16 cellular contexts compared by ENCODE assay signal in the genomic region with DNA sequence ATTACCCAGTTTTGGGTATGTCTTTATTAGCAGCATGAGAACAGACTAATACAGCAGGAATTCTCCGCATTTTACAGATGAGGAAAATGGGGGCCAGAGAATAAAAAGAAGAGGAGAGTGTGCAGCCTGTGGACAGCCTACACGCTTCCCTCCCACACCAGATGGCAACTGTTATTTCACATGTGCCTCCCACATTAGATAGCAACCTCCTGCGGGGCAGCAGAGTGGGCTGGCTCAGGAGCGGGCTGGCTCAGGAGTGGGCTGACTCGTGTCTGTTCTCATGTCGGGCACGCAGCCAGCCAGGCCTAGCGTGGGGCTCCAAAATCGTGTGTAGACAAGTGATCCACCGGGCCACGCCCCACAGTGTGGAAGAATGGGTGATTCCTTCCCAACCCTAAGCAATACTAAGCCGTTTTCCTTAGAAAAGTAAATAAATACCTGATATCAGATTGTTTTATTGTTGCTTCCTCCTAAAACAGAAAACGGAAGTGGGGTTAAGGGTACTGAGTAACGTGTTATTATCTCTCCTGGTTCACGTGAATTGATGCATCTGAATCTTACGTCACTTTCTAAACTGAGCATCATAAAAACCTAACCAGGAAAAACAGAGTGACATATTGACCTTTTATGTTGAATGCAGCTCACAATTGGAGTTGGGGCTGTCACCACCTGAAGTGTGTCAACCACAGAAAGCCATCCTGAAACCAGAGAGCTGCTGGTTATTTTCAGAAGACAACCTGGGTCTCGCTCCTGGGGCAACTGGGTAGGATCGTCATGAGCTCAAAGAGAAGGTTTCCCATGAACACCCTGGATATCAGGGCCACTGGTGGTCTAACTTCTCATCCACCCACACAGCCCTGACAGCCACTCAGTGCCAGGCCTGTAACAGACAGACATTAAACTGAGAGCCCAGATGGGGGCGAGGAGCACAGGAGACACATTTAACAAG. TPM values are rescaled to one million over a fixed set of nuclear protein-coding genes. Genes with fewer than 3 reads are reported as not detected.
DNase-seq lines count a peak whose midpoint lies in the region; ATAC-seq and TF ChIP-seq lines count a peak whose summit lies in the region.
"Had no signal": no experiment of that assay in that cellular context is flagged by ENCODE, and none has a peak within 500 bp of the region (broad histone marks: within the 10 kb centered on the region; RNA-seq: fewer than 3 reads in every experiment).

No MANE protein-coding gene starts in this region.

- H3K27me3 Mint-ChIP-seq in activated T-cell treated with anti-CD3 and anti-CD28 coated beads, Interleukin-2, amount 50 U/mL, for 72 hours (ENCODE audit: low read depth), result no peaks in the 10 kb centered on the region
- H3K27me3 Mint-ChIP-seq in endothelial cell (ENCODE audit: unreplicated experiment), result no peaks in the 10 kb centered on the region

- H3K27ac Mint-ChIP-seq in activated T-cell treated with anti-CD3 and anti-CD28 coated beads, Interleukin-2, amount 50 U/mL, for 72 hours, result peak overlapping the region; percentile 58
- no peak overlapping the region for H3K27ac Mint-ChIP-seq in endothelial cell (ENCODE audit: unreplicated experiment)
- H3K27ac Mint-ChIP-seq: activated naive CD4-positive, alpha-beta T cell treated with anti-CD3 and anti-CD28 coated beads for 36 hours had no signal

- 72 to 76% methylated on average over 17 to 19 of the region's 19 CpGs for WGBS in upper lobe of left lung, 2 donors

- peak overlapping the region in 3 of 4 donors; percentile 17 to 40 (median 31) for H3K27ac ChIP-seq in Peyer's patch
- H3K27ac ChIP-seq in upper lobe of left lung, result peak overlapping the region in 3 of 4 donors; percentile 11 to 73 (median 16)
- H3K27ac ChIP-seq: parathyroid adenoma, uterus had no signal

- H3K4me1 ChIP-seq in Peyer's patch (peaks cover 0 to 6% (median 0%) of the 10 kb centered on the region in 4 donors), upper lobe of left lung (peaks cover 4 to 14% (median 8%) of the 10 kb centered on the region in 4 donors)
- H3K4me1 ChIP-seq: parathyroid adenoma had no signal

- H3K4me1 Mint-ChIP-seq in activated T-cell treated with anti-CD3 and anti-CD28 coated beads, Interleukin-2, amount 50 U/mL, for 72 hours (ENCODE audit: low read depth), result peaks cover 19% of the 10 kb centered on the region
- H3K4me1 Mint-ChIP-seq in endothelial cell (ENCODE audit: unreplicated experiment), result peaks cover 3% of the 10 kb centered on the region

- H3K27me3 ChIP-seq in Peyer's patch, result no peaks in the 10 kb centered on the region
- H3K27me3 ChIP-seq in upper lobe of left lung, result no peaks in the 10 kb centered on the region
- H3K27me3 ChIP-seq: uterus had no signal

- no peaks in the 10 kb centered on the region for H3K36me3 ChIP-seq in Peyer's patch
- H3K36me3 ChIP-seq in upper lobe of left lung, result no peaks in the 10 kb centered on the region
- H3K36me3 ChIP-seq: uterus had no signal

- H3K9me3 ChIP-seq in Peyer's patch (no peaks in the 10 kb centered on the region), upper lobe of left lung (no peaks in the 10 kb centered on the region)
- H3K9me3 ChIP-seq: uterus had no signal

- TF ChIP-seq POLR2A in Peyer's patch (IDR thresholded peaks at IDR 0.05) (peak in 1 of 2 donors; percentile 12), upper lobe of left lung (IDR thresholded peaks at IDR 0.05) (no peak)

- peaks cover 2% of the 10 kb centered on the region in 2 donors for H3K36me3 Mint-ChIP-seq in activated T-cell treated with anti-CD3 and anti-CD28 coated beads, Interleukin-2, amount 50 U/mL, for 72 hours (ENCODE audit: insufficient read depth in 2 of 2)
- H3K36me3 Mint-ChIP-seq in endothelial cell (ENCODE audit: low read depth, unreplicated experiment), result peaks cover 12% of the 10 kb centered on the region

- no peaks in the 10 kb centered on the region for H3K9me3 Mint-ChIP-seq in activated T-cell treated with anti-CD3 and anti-CD28 coated beads, Interleukin-2, amount 50 U/mL, for 72 hours
- no peaks in the 10 kb centered on the region for H3K9me3 Mint-ChIP-seq in endothelial cell (ENCODE audit: unreplicated experiment)
- H3K9me3 Mint-ChIP-seq: activated naive CD4-positive, alpha-beta T cell treated with anti-CD3 and anti-CD28 coated beads for 36 hours had no signal

- TF ChIP-seq CTCF in Peyer's patch (IDR thresholded peaks at IDR 0.05) (no peak), endothelial cell (IDR thresholded peaks at IDR 0.05; ENCODE audit: unreplicated experiment) (no peak), upper lobe of left lung (IDR thresholded peaks at IDR 0.05) (no peak)

- ATAC-seq in activated T-cell treated with anti-CD3 and anti-CD28 coated beads, Interleukin-2, amount 50 U/mL, for 72 hours (replicated peaks in 1 of 2), result peak in 1 of 2 donors; percentile 3
- no peak for ATAC-seq in upper lobe of left lung (ENCODE audit: low FRiP score in 2 of 2)
- no peak for ATAC-seq in HG03097 (IDR thresholded peaks at IDR 0.05; ENCODE audit: low FRiP score, unreplicated experiment)
- ATAC-seq in HG03442 (IDR thresholded peaks at IDR 0.05; ENCODE audit: unreplicated experiment), result no peak

- TF ChIP-seq EP300 in upper lobe of left lung (IDR thresholded peaks at IDR 0.05), result peak in 1 of 4 donors; percentile 15

- H3K4me3 Mint-ChIP-seq in activated T-cell treated with anti-CD3 and anti-CD28 coated beads, Interleukin-2, amount 50 U/mL, for 72 hours, result peak overlapping the region; percentile 22 to 54
- H3K4me3 Mint-ChIP-seq in endothelial cell (ENCODE audit: unreplicated experiment), result peak overlapping the region; percentile 29
- H3K4me3 Mint-ChIP-seq: activated naive CD4-positive, alpha-beta T cell treated with anti-CD3 and anti-CD28 coated beads for 36 hours had no signal

- peak in 1 of 2 donors; percentile 16 for DNase-seq in activated T-cell treated with anti-CD3 and anti-CD28 coated beads, Interleukin-2, amount 50 U/mL, for 72 hours
- DNase-seq in activated T-cell treated with anti-CD3 and anti-CD28 coated beads, Interleukin-2, amount 50 U/mL, for 1 hour, result no peak
- DNase-seq in Peyer's patch (no peak), endothelial cell (ENCODE audit: low spot score) (no peak), upper lobe of left lung (peak in 1 of 2 donors; percentile 39), NCI-H1930 (lab: John Stamatoyannopoulos, UW) (no peak)
- DNase-seq: activated naive CD4-positive, alpha-beta T cell treated with anti-CD3 and anti-CD28 coated beads for 36 hours; mesendoderm; NCI-H1436; NCI-H69; stimulated activated CD4-positive, alpha-beta T cell treated with anti-CD3 and anti-CD28 coated beads, Interleukin-15, amount 100 ng/mL, for 24 hours; uterus had no signal

- H3K4me3 ChIP-seq in Peyer's patch, result no peak overlapping the region
- H3K4me3 ChIP-seq in upper lobe of left lung, result no peak overlapping the region
- H3K4me3 ChIP-seq: uterus had no signal

RNA-seq across cellular contexts. Expression of a gene that starts 3.3 kb away (rescaled TPM):
- total RNA-seq in activated T-cell treated with anti-CD3 and anti-CD28 coated beads, Interleukin-2, amount 50 U/mL, for 72 hours, result 10 to 100 TPM; 11.0 to 11.7 TPM
- 1 to 10 TPM; 1.7 to 5.0 (median 3.5) TPM for total RNA-seq in Peyer's patch
- total RNA-seq in endothelial cell (ENCODE audit: unreplicated experiment), result 13.0 TPM
- total RNA-seq in upper lobe of left lung, result 1 to 10 TPM; 1.0 to 5.7 (median 4.8) TPM

RNA-seq across cellular contexts. Expression of a gene that starts 24.6 kb away (rescaled TPM):
- total RNA-seq in activated T-cell treated with anti-CD3 and anti-CD28 coated beads, Interleukin-2, amount 50 U/mL, for 72 hours, result 1 to 10 TPM; 3.2 to 5.0 TPM
- 10 to 100 TPM in 2 of 4 donors, 1 to 10 TPM in 1, not detected in 1; 7.4 to 16.5 (median 15.6) TPM for total RNA-seq in Peyer's patch
- total RNA-seq in endothelial cell (ENCODE audit: unreplicated experiment), result 0.97 TPM
- total RNA-seq in upper lobe of left lung, result 1 to 10 TPM in 4 of 6 donors, not detected in 2; 2.3 to 6.2 (median 2.7) TPM
- total RNA-seq: fibroblast of lung had no signal

RNA-seq across cellular contexts. Expression of a gene that starts 57.3 kb away (rescaled TPM):
- total RNA-seq in activated T-cell treated with anti-CD3 and anti-CD28 coated beads, Interleukin-2, amount 50 U/mL, for 72 hours, result 1 to 10 TPM; 6.7 to 9.7 TPM
- total RNA-seq in Peyer's patch (10 to 100 TPM in 3 of 4 donors, 1 to 10 TPM in 1; 9.1 to 28.5 (median 15.1) TPM), endothelial cell (ENCODE audit: unreplicated experiment) (10.3 TPM), upper lobe of left lung (10 to 100 TPM; 15.6 to 34.4 (median 18.5) TPM)
